23 cellular contexts compared by ENCODE assay signal in the genomic region with DNA sequence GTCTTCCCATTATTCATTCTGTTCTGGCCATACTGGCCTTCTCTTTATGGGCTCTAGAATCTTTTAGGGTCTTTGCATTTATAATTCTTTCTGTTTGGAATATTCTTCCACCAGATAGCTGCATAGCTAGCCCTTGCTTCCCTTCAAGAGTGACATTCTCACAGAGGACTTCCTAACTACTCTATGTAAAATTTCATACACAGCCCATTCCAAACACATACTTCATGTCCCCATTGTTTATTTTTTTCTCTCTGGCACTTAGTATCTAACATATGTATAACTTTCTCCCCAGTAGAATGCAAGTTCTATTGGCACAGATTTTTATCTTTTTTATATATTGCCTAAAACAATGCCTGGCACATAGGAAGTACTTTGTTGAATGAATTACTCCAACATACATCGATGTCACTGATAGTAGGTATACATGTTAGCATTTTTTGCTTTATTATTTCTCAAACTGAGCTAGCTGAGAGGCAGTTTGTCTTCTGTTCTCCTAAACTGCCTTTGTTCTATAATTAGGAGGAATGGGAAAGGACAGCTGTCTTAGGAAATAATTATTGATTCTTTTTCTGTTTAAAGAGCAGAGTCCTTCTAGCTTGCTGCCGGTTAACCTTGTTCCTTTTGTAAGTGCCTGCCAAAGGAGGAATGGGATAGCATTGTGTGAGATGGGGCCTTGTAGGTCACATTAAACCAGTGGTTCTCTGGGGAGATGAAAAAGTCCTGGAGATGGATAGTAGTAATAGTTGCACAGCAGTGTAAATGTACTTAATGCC.
"Had no signal": no experiment of that assay in that cellular context is flagged by ENCODE, and none has a peak within 500 bp of the region (broad histone marks: within the 10 kb centered on the region; RNA-seq: fewer than 3 reads in every experiment).

No MANE protein-coding gene starts in this region.

- H3K27ac ChIP-seq: brain microvascular endothelial cell, colonic mucosa, epithelial cell of prostate, psoas muscle, suprapubic skin had no signal

- H3K27me3 Mint-ChIP-seq: activated CD4-positive, alpha-beta T cell treated with anti-CD3 and anti-CD28 coated beads for 36 hours; activated T-cell treated with anti-CD3 and anti-CD28 coated beads, Interleukin-2, amount 50 U/mL, for 24 hours; central memory CD8-positive, alpha-beta T cell; stimulated activated naive CD8-positive, alpha-beta T cell treated with anti-CD3 and anti-CD28 coated beads, Interleukin-15, amount 100 ng/mL, for 72 hours had no signal

- H3K4me3 ChIP-seq: colonic mucosa, psoas muscle, suprapubic skin, transverse colon had no signal

- H3K36me3 ChIP-seq: brain microvascular endothelial cell, colonic mucosa had no signal

- H3K9me3 ChIP-seq: colonic mucosa, psoas muscle, suprapubic skin, transverse colon had no signal

- H3K4me3 Mint-ChIP-seq: activated CD4-positive, alpha-beta T cell treated with anti-CD3 and anti-CD28 coated beads for 36 hours; activated T-cell treated with anti-CD3 and anti-CD28 coated beads, Interleukin-2, amount 50 U/mL, for 24 hours; central memory CD8-positive, alpha-beta T cell; endodermal cell; neural crest cell; stimulated activated naive CD8-positive, alpha-beta T cell treated with anti-CD3 and anti-CD28 coated beads, Interleukin-15, amount 100 ng/mL, for 72 hours; T-helper 2 cell treated with Interferon-gamma antibody and Interleukin-4, amounts not matched to agents 5 μg/mL and 100 μg/mL, for 36 hours; WTC11 had no signal

- DNase-seq: activated CD4-positive, alpha-beta T cell treated with anti-CD3 and anti-CD28 coated beads for 36 hours; activated CD4-positive, alpha-beta T cell treated with anti-CD3 and anti-CD28 coated beads, Interleukin-2, amount 50 U/mL, for 48 hours; activated effector memory CD4-positive, alpha-beta T cell treated with anti-CD3 and anti-CD28 coated beads, Interleukin-2, amount 50 U/mL, for 16 hours; activated T-cell treated with anti-CD3 and anti-CD28 coated beads, Interleukin-2, amount 50 U/mL, for 24 hours; brain microvascular endothelial cell; colonic mucosa; endodermal cell; islet precursor cell; left colon; midbrain; psoas muscle; right cardiac atrium; small intestine; stimulated activated CD4-positive, alpha-beta T cell treated with anti-CD3 and anti-CD28 coated beads, Interleukin-4, amount 100 ng/mL, for 1 hour; stimulated activated naive CD8-positive, alpha-beta T cell treated with anti-CD3 and anti-CD28 coated beads, Interleukin-15, amount 100 ng/mL, for 72 hours; transverse colon had no signal

- H3K9me3 Mint-ChIP-seq: activated naive CD4-positive, alpha-beta T cell treated with anti-CD3 and anti-CD28 coated beads, Interleukin-2, amount 50 U/mL, for 72 hours; activated T-cell treated with anti-CD3 and anti-CD28 coated beads, Interleukin-2, amount 50 U/mL, for 24 hours; central memory CD8-positive, alpha-beta T cell; endodermal cell; neural crest cell; stimulated activated naive CD8-positive, alpha-beta T cell treated with anti-CD3 and anti-CD28 coated beads, Interleukin-15, amount 100 ng/mL, for 72 hours; T-helper 2 cell treated with Interferon-gamma antibody and Interleukin-4, amounts not matched to agents 5 μg/mL and 100 μg/mL, for 36 hours; WTC11 had no signal

- H3K4me1 ChIP-seq: colonic mucosa, psoas muscle had no signal

- H3K27me3 ChIP-seq: brain microvascular endothelial cell, colonic mucosa, suprapubic skin, transverse colon had no signal

- H3K27ac Mint-ChIP-seq: activated CD4-positive, alpha-beta T cell treated with anti-CD3 and anti-CD28 coated beads for 36 hours; activated naive CD4-positive, alpha-beta T cell treated with anti-CD3 and anti-CD28 coated beads, Interleukin-2, amount 50 U/mL, for 72 hours; activated T-cell treated with anti-CD3 and anti-CD28 coated beads, Interleukin-2, amount 50 U/mL, for 24 hours; endodermal cell; stimulated activated naive CD8-positive, alpha-beta T cell treated with anti-CD3 and anti-CD28 coated beads, Interleukin-15, amount 100 ng/mL, for 72 hours; T-helper 2 cell treated with Interferon-gamma antibody and Interleukin-4, amounts not matched to agents 5 μg/mL and 100 μg/mL, for 36 hours; WTC11 had no signal

- ATAC-seq: activated CD4-positive, alpha-beta T cell treated with anti-CD3 and anti-CD28 coated beads for 36 hours; activated naive CD4-positive, alpha-beta T cell treated with anti-CD3 and anti-CD28 coated beads, Interleukin-2, amount 50 U/mL, for 72 hours; left colon; psoas muscle; right cardiac atrium; stimulated activated naive CD8-positive, alpha-beta T cell treated with anti-CD3 and anti-CD28 coated beads, Interleukin-15, amount 100 ng/mL, for 72 hours; WTC11 had no signal
